ENCODE assay signal across 27 cellular contexts in the genomic region with DNA sequence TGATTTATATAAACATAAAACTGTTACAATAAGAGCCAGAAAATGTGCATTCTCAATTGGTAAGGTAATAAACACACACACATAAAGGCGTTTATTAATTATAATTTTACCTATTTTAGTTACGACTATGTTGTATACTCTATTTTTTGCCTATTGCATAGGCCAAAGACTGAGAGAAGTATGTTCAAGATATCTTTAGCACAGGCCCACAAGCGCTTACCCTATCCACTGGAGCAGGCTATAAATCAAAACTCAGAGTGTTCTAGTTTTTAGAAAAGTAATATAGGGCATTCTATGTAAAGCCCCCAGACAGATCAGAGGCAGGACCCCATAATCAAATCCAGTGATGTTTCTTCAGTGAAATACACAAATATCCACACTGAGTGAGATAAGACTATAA.
"Had no signal": no experiment of that assay in that cellular context is flagged by ENCODE, and none has a peak within 500 bp of the region (broad histone marks: within the 10 kb centered on the region; RNA-seq: fewer than 3 reads in every experiment).

No MANE protein-coding gene starts in this region.

- H3K27me3 ChIP-seq: adrenal gland, body of pancreas, colonic mucosa had no signal

- ATAC-seq: activated CD4-positive, alpha-beta T cell treated with anti-CD3 and anti-CD28 coated beads for 36 hours; activated CD8-positive, alpha-beta memory T cell treated with anti-CD3 and anti-CD28 coated beads, Interleukin-2, amount 10 ng/mL, durations not matched to agents 7 days and 5 days; activated CD8-positive, alpha-beta T cell treated with anti-CD3 and anti-CD28 coated beads, Interleukin-2, amount 10 ng/mL, durations not matched to agents 7 days and 5 days; activated naive CD8-positive, alpha-beta T cell treated with anti-CD3 and anti-CD28 coated beads, Interleukin-2, amount 50 U/mL, for 24 hours; body of pancreas; gastroesophageal sphincter had no signal

- H3K9me3 ChIP-seq: body of pancreas, colonic mucosa, esophagus squamous epithelium, gastroesophageal sphincter had no signal

- H3K4me3 ChIP-seq: adrenal gland, body of pancreas, colonic mucosa, esophagus squamous epithelium, gastroesophageal sphincter had no signal

- DNase-seq: activated CD4-positive, alpha-beta memory T cell treated with anti-CD3 and anti-CD28 coated beads for 36 hours; activated CD4-positive, alpha-beta T cell treated with anti-CD3 and anti-CD28 coated beads for 36 hours; activated CD4-positive, alpha-beta T cell treated with anti-CD3 and anti-CD28 coated beads, Interleukin-2, amount 10 ng/mL, durations not matched to agents 24 days and 14 days; activated CD4-positive, CD25-positive, alpha-beta regulatory T cell; activated CD4-positive, CD25-positive, alpha-beta regulatory T cell treated with anti-CD3 and anti-CD28 coated beads, Interleukin-2, amount 50 U/mL, for 72 hours; activated CD8-positive, alpha-beta memory T cell treated with anti-CD3 and anti-CD28 coated beads, Interleukin-2, amount 10 ng/mL, durations not matched to agents 7 days and 5 days; activated CD8-positive, alpha-beta memory T cell treated with anti-CD3 and anti-CD28 coated beads, Interleukin-2, amount 50 U/mL, for 4 hours; activated CD8-positive, alpha-beta T cell treated with anti-CD3 and anti-CD28 coated beads, Interleukin-2, amount 10 ng/mL, durations not matched to agents 7 days and 5 days; activated effector memory CD4-positive, alpha-beta T cell treated with anti-CD3 and anti-CD28 coated beads, Interleukin-2, amount 50 U/mL, for 16 hours; activated naive CD4-positive, alpha-beta T cell treated with anti-CD3 and anti-CD28 coated beads for 36 hours; activated naive CD8-positive, alpha-beta T cell treated with anti-CD3 and anti-CD28 coated beads for 36 hours; activated naive CD8-positive, alpha-beta T cell treated with anti-CD3 and anti-CD28 coated beads, Interleukin-2, amount 50 U/mL, for 24 hours; activated T-cell treated with anti-CD3 and anti-CD28 coated beads, Interleukin-2, amount 50 U/mL, for 1 hour; activated T-cell treated with anti-CD3 and anti-CD28 coated beads, Interleukin-2, amount 50 U/mL, for 48 hours; adrenal gland; amygdala; aorta; body of pancreas; central memory CD4-positive, alpha-beta T cell; cerebellar nuclear complex; colonic mucosa; effector CD8-positive, alpha-beta T cell; esophagus squamous epithelium; foreskin melanocyte; T-helper 2 cell had no signal

- H3K4me1 ChIP-seq: adrenal gland, body of pancreas, colonic mucosa, esophagus squamous epithelium, gastroesophageal sphincter had no signal

- H3K27ac ChIP-seq: adrenal gland, body of pancreas, colonic mucosa, epithelial cell of prostate, esophagus squamous epithelium, gastroesophageal sphincter had no signal

- H3K36me3 ChIP-seq: adrenal gland, colonic mucosa, esophagus squamous epithelium, gastroesophageal sphincter had no signal
